Comparison of ENCODE assay signal across 8 cellular contexts in the genomic region with DNA sequence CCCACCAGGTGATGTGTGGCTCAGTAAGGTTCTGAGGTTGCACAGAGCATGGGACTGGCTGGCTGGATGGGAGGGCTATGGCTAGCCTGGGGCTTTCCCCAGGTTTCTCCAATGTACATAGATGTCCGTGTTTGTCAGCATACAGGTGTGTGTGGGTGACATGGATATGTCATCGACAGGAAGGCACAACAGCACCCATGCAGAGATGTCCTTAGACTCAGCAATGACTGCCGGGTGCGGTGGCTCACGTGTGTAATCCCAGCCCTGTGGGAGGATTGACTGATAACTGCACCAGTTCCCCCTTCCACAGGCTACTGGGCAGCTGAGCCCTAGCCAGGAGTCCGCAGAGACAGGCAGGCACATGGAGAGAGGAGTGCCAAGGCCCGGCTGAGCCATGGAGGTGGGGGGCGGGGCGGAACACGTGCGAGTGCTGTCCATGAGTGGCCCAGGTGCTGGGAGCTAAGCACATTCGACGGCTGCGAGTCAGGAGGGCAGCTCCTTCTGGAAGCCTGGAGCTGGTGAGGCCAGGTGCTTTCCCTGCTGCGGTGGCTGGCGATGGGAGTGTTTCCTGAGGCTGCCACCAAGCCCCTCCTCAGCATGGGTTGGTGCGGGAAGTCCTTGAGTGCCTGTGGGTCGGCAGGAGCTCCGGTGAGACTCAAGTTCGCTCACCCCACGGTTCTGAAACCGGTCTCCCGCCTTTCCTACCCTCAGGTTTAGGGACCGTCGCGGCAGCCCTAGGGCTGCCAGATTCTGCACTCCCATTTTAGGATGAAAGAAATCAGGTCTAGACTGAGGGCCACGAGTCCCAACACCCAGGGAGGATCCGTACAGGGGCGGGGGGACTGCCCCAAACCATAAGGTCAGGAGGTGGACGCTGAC. TPM values are rescaled to one million over a fixed set of nuclear protein-coding genes. Genes with fewer than 3 reads are reported as not detected.
A peak's percentile ranks its signal among the peaks of the same experiment; 100 is the strongest.
DNase-seq lines count a peak whose midpoint lies in the region; TF ChIP-seq lines count a peak whose summit lies in the region.

No MANE protein-coding gene starts in this region.

- peaks cover 24 to 36% (median 31%) of the 10 kb centered on the region in 11 experiments for H3K27me3 ChIP-seq in BLaER1 treated with 17β-estradiol and CSF1 and Interleukin-3, amounts not matched to agents 10 nM and 100 nM
- H3K27me3 ChIP-seq in H7 (ENCODE audit: control insufficient read depth, insufficient read depth, low read length), result peaks cover 12% of the 10 kb centered on the region
- no peaks in the 10 kb centered on the region for H3K27me3 ChIP-seq in prostate gland (replicated peaks; ENCODE audit: insufficient read depth)

- H3K9me3 Mint-ChIP-seq in activated T-helper 1 cell treated with anti-CD3 and anti-CD28 coated beads, Interleukin-12 subunit alpha, Interleukin-12 subunit beta, Interleukin-2, Interleukin-4 antibody, amounts not matched to agents 30 ng/mL and 10 ng/mL and 1 ng/mL, durations not matched to agents 14 hours and 24 hours and 36 hours, result no peaks in the 10 kb centered on the region

- peak overlapping the region; percentile 99 for H3K27ac Mint-ChIP-seq in activated T-helper 1 cell treated with anti-CD3 and anti-CD28 coated beads, Interleukin-12 subunit alpha, Interleukin-12 subunit beta, Interleukin-2, Interleukin-4 antibody, amounts not matched to agents 30 ng/mL and 10 ng/mL and 1 ng/mL, durations not matched to agents 14 hours and 24 hours and 36 hours

- no peak for TF ChIP-seq POLR2A in prostate gland (IDR thresholded peaks at IDR 0.05)

- intact Hi-C loops in activated T-helper 1 cell treated with anti-CD3 and anti-CD28 coated beads, Interleukin-12 subunit alpha, Interleukin-12 subunit beta, Interleukin-2, Interleukin-4 antibody, amounts not matched to agents 30 ng/mL and 10 ng/mL and 1 ng/mL, durations not matched to agents 14 hours and 24 hours and 36 hours (cut with micrococcal nuclease), result loop anchor here (1.0 to 5.0 kb wide), 5 partner anchors 8 to 104 kb away; partner anchors contain the start of genes ARHGDIA, LRRC45, MAFG and RAC3
- intact Hi-C loops in prostate gland (cut with DNase I), result no loop called here

- H3K4me2 ChIP-seq in BLaER1 treated with 17β-estradiol and CSF1 and Interleukin-3, amounts not matched to agents 10 nM and 100 nM, result peak overlapping the region; percentile 91 to 99 (median 95)

- 22% methylated on average over 30 of the region's 30 CpGs for WGBS in prostate gland

- H3K36me3 ChIP-seq in BLaER1 treated with 17β-estradiol and CSF1 and Interleukin-3, amounts not matched to agents 10 nM and 100 nM, result peaks cover 0 to 18% (median 9%) of the 10 kb centered on the region in 11 experiments; a peak in 13 of 22 replicates
- H3K36me3 ChIP-seq in H7 (replicated peaks; ENCODE audit: control insufficient read depth, insufficient read depth, low read length) (peaks cover 3% of the 10 kb centered on the region; the same call in 1 of the 2 replicates), prostate gland (no peaks in the 10 kb centered on the region)

- H3K4me3 ChIP-seq in BLaER1 treated with 17β-estradiol and CSF1 and Interleukin-3, amounts not matched to agents 10 nM and 100 nM, result peak overlapping the region; percentile 70 to 84 (median 76)
- H3K4me3 ChIP-seq in H7 (ENCODE audit: insufficient read depth, low read depth, low read length) (peak overlapping the region; percentile 73), prostate gland (peak overlapping the region; percentile 87 to 90)

- H3K4me1 ChIP-seq in BLaER1 treated with 17β-estradiol and CSF1 and Interleukin-3, amounts not matched to agents 10 nM and 100 nM, result peaks cover 38 to 56% (median 48%) of the 10 kb centered on the region in 10 experiments
- peaks cover 4% of the 10 kb centered on the region for H3K4me1 ChIP-seq in prostate gland (replicated peaks)

- H3K4me1 Mint-ChIP-seq in activated T-helper 1 cell treated with anti-CD3 and anti-CD28 coated beads, Interleukin-12 subunit alpha, Interleukin-12 subunit beta, Interleukin-2, Interleukin-4 antibody, amounts not matched to agents 30 ng/mL and 10 ng/mL and 1 ng/mL, durations not matched to agents 14 hours and 24 hours and 36 hours (ENCODE audit: low read depth), result peaks cover 32% of the 10 kb centered on the region

- H3K4me3 Mint-ChIP-seq in activated T-helper 1 cell treated with anti-CD3 and anti-CD28 coated beads, Interleukin-12 subunit alpha, Interleukin-12 subunit beta, Interleukin-2, Interleukin-4 antibody, amounts not matched to agents 30 ng/mL and 10 ng/mL and 1 ng/mL, durations not matched to agents 14 hours and 24 hours and 36 hours, result peak overlapping the region; percentile 97

- peak overlapping the region; percentile 92 to 99 (median 96) for H3K9ac ChIP-seq in BLaER1 treated with 17β-estradiol and CSF1 and Interleukin-3, amounts not matched to agents 10 nM and 100 nM

- no peak for TF ChIP-seq CTCF in prostate gland (IDR thresholded peaks at IDR 0.05)

- H4K20me1 ChIP-seq in BLaER1 treated with 17β-estradiol and CSF1 and Interleukin-3, amounts not matched to agents 10 nM and 100 nM, result peaks cover 0 to 37% (median 32%) of the 10 kb centered on the region in 11 experiments; a peak in 19 of 22 replicates

- H3K27ac ChIP-seq in BLaER1 treated with 17β-estradiol and CSF1 and Interleukin-3, amounts not matched to agents 10 nM and 100 nM, result peak overlapping the region; percentile 94 to 99 (median 98)
- H3K27ac ChIP-seq in prostate gland, result peak overlapping the region; percentile 75 to 94

- H3K36me3 Mint-ChIP-seq in activated T-helper 1 cell treated with anti-CD3 and anti-CD28 coated beads, Interleukin-12 subunit alpha, Interleukin-12 subunit beta, Interleukin-2, Interleukin-4 antibody, amounts not matched to agents 30 ng/mL and 10 ng/mL and 1 ng/mL, durations not matched to agents 14 hours and 24 hours and 36 hours (ENCODE audit: low read depth), result peaks cover 7% of the 10 kb centered on the region

- DNase-seq in H7 (peak; percentile 75), NCI-H2107 (lab: John Stamatoyannopoulos, UW) (peak; percentile 32), glomerular visceral epithelial cell (ENCODE audit: extremely low spot score) (peak; percentile 57), prostate gland (ENCODE audit: low spot score) (no peak), D341Med (ENCODE audit: low spot score) (no peak), kidney glomerular epithelial cell (lab: John Stamatoyannopoulos, UW) (no peak)
- DNase-seq in activated T-helper 1 cell treated with anti-CD3 and anti-CD28 coated beads, Interleukin-12 subunit alpha, Interleukin-12 subunit beta, Interleukin-2, Interleukin-4 antibody, amounts not matched to agents 30 ng/mL and 10 ng/mL and 1 ng/mL, durations not matched to agents 14 hours and 24 hours and 36 hours (ENCODE audit: low spot score), result no peak

- peaks cover 8 to 23% (median 19%) of the 10 kb centered on the region in 11 experiments; a peak in 21 of 22 replicates for H3K9me3 ChIP-seq in BLaER1 treated with 17β-estradiol and CSF1 and Interleukin-3, amounts not matched to agents 10 nM and 100 nM (replicated peaks in 1 of 11)
- H3K9me3 ChIP-seq in prostate gland, result no peaks in the 10 kb centered on the region

- peaks cover 9% of the 10 kb centered on the region for H3K27me3 Mint-ChIP-seq in activated T-helper 1 cell treated with anti-CD3 and anti-CD28 coated beads, Interleukin-12 subunit alpha, Interleukin-12 subunit beta, Interleukin-2, Interleukin-4 antibody, amounts not matched to agents 30 ng/mL and 10 ng/mL and 1 ng/mL, durations not matched to agents 14 hours and 24 hours and 36 hours (ENCODE audit: insufficient read depth)

RNA-seq across cellular contexts. Expression of gene ASPSCR1, which starts 0.9 kb away (rescaled TPM):
- 62.1 and 65.8 TPM in 2 replicates for total RNA-seq in H7 (2014; rRNA removed; shearing (Covaris generic))
- total RNA-seq in activated T-helper 1 cell treated with anti-CD3 and anti-CD28 coated beads, Interleukin-12 subunit alpha, Interleukin-12 subunit beta, Interleukin-2, Interleukin-4 antibody, amounts not matched to agents 30 ng/mL and 10 ng/mL and 1 ng/mL, durations not matched to agents 14 hours and 24 hours and 36 hours, result 32.2 and 33.8 TPM in 2 replicates
- total RNA-seq in prostate gland, result 10 to 100 TPM; 30.7 to 39.7 TPM

RNA-seq across cellular contexts. Expression of gene NOTUM, which starts 15.6 kb away (rescaled TPM):
- 2.0 and 2.3 TPM in 2 replicates for total RNA-seq in H7 (2014; rRNA removed; shearing (Covaris generic))
- 1.5 and 2.4 TPM in 2 replicates for total RNA-seq in activated T-helper 1 cell treated with anti-CD3 and anti-CD28 coated beads, Interleukin-12 subunit alpha, Interleukin-12 subunit beta, Interleukin-2, Interleukin-4 antibody, amounts not matched to agents 30 ng/mL and 10 ng/mL and 1 ng/mL, durations not matched to agents 14 hours and 24 hours and 36 hours
- 1 to 10 TPM in 1 of 2 donors, under 1 TPM in 1; 0.50 to 8.3 TPM for total RNA-seq in prostate gland

RNA-seq across cellular contexts. Expression of gene MYADML2, which starts 29.5 kb away (rescaled TPM):
- 0.24 and 0.30 TPM in 2 replicates for total RNA-seq in H7 (2014; rRNA removed; shearing (Covaris generic))
- 0.08 TPM in 1 of 2 replicates, not detected in the other for total RNA-seq in activated T-helper 1 cell treated with anti-CD3 and anti-CD28 coated beads, Interleukin-12 subunit alpha, Interleukin-12 subunit beta, Interleukin-2, Interleukin-4 antibody, amounts not matched to agents 30 ng/mL and 10 ng/mL and 1 ng/mL, durations not matched to agents 14 hours and 24 hours and 36 hours
- total RNA-seq in prostate gland, result under 1 TPM in 1 of 2 donors, not detected in 1; 0.14 TPM

RNA-seq across cellular contexts. Expression of gene PYCR1, which starts 39.5 kb away (rescaled TPM):
- total RNA-seq in H7 (2014; rRNA removed; shearing (Covaris generic)), result 267 and 298 TPM in 2 replicates
- 130 and 131 TPM in 2 replicates for total RNA-seq in activated T-helper 1 cell treated with anti-CD3 and anti-CD28 coated beads, Interleukin-12 subunit alpha, Interleukin-12 subunit beta, Interleukin-2, Interleukin-4 antibody, amounts not matched to agents 30 ng/mL and 10 ng/mL and 1 ng/mL, durations not matched to agents 14 hours and 24 hours and 36 hours
- 10 to 100 TPM; 35.0 to 91.2 TPM for total RNA-seq in prostate gland

RNA-seq across cellular contexts. Expression of gene CENPX, which starts 46.1 kb away (rescaled TPM):
- total RNA-seq in H7 (2014; rRNA removed; shearing (Covaris generic)), result 171 and 247 TPM in 2 replicates
- total RNA-seq in activated T-helper 1 cell treated with anti-CD3 and anti-CD28 coated beads, Interleukin-12 subunit alpha, Interleukin-12 subunit beta, Interleukin-2, Interleukin-4 antibody, amounts not matched to agents 30 ng/mL and 10 ng/mL and 1 ng/mL, durations not matched to agents 14 hours and 24 hours and 36 hours, result 109 and 120 TPM in 2 replicates
- 100 to 1,000 TPM in 1 of 2 donors, 10 to 100 TPM in 1; 84.9 to 263 TPM for total RNA-seq in prostate gland

Comparison
In these comparisons a context has a peak if more than half of its experiments do, and no peak if none do; other contexts are left out.
1. DNase-seq: peak in H7 (single experiment), NCI-H2107 (single experiment) and glomerular visceral epithelial cell (single experiment); none in activated T-helper 1 cell treated with anti-CD3 and anti-CD28 coated beads, Interleukin-12 subunit alpha, Interleukin-12 subunit beta, Interleukin-2, Interleukin-4 antibody, amounts not matched to agents 30 ng/mL and 10 ng/mL and 1 ng/mL, durations not matched to agents 14 hours and 24 hours and 36 hours (single experiment), prostate gland (single experiment), D341Med (single experiment) and kidney glomerular epithelial cell (single experiment).
2. Peak in every context shown above with its lines, with median percentiles within 50 percentile points of each other: H3K4me3 ChIP-seq.